ENCODE assay signal across 27 cellular contexts in the genomic region with DNA sequence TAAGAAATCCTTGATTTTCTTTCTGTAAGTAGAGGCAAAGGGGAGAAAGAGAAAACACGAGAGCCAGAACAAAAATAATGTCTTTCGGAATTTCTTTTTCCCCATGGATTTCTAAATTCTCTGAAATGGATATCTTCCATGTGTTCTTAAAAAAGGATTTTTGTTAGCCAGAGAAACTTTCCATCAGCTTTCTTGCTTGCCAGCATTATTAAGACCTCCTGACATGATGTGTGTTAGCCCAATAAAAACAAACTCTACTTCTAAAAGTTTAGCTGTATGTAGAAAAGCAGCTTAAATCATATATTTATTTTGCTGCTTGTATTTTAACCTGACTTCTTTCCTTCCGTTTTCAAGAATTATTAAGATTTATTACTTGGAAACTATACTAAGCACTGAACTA.
"Had no signal": no experiment of that assay in that cellular context is flagged by ENCODE, and none has a peak within 500 bp of the region (broad histone marks: within the 10 kb centered on the region; RNA-seq: fewer than 3 reads in every experiment).

No MANE protein-coding gene starts in this region.

- H3K9me3 ChIP-seq: right lobe of liver, thyroid gland, upper lobe of right lung had no signal

- H3K27ac Mint-ChIP-seq: activated naive CD4-positive, alpha-beta T cell treated with anti-CD3 and anti-CD28 coated beads, Interleukin-2, amount 50 U/mL, for 72 hours; activated T-cell treated with anti-CD3 and anti-CD28 coated beads, Interleukin-2, amount 50 U/mL, for 72 hours; natural killer cell; T-helper 1 cell treated with Interleukin-12 subunit alpha and Interleukin-12 subunit beta and Interleukin-4 antibody, amounts not matched to agents 30 μg/mL and 1 μg/mL, for 36 hours had no signal

- H3K27me3 ChIP-seq: right lobe of liver, thyroid gland, upper lobe of right lung had no signal

- H3K36me3 ChIP-seq: lower lobe of right lung, right lobe of liver, thyroid gland, upper lobe of right lung had no signal

- H3K9me3 Mint-ChIP-seq: T-helper 1 cell treated with Interleukin-12 subunit alpha and Interleukin-12 subunit beta and Interleukin-4 antibody, amounts not matched to agents 30 μg/mL and 1 μg/mL, for 36 hours had no signal

- H3K36me3 Mint-ChIP-seq: activated naive CD4-positive, alpha-beta T cell treated with anti-CD3 and anti-CD28 coated beads, Interleukin-2, amount 50 U/mL, for 72 hours; natural killer cell had no signal

- H3K4me3 Mint-ChIP-seq: activated T-cell treated with anti-CD3 and anti-CD28 coated beads, Interleukin-2, amount 50 U/mL, for 72 hours; natural killer cell; T-helper 1 cell treated with Interleukin-12 subunit alpha and Interleukin-12 subunit beta and Interleukin-4 antibody, amounts not matched to agents 30 μg/mL and 1 μg/mL, for 36 hours had no signal

- H3K4me1 ChIP-seq: lower lobe of right lung, right lobe of liver, thyroid gland, upper lobe of right lung had no signal

- H3K4me1 Mint-ChIP-seq: natural killer cell had no signal

- H3K27ac ChIP-seq: lower lobe of right lung, right lobe of liver, skin epidermis, upper lobe of right lung, VCaP had no signal

- H3K4me3 ChIP-seq: lower lobe of right lung, right lobe of liver, skin epidermis, thyroid gland, upper lobe of right lung had no signal

- DNase-seq: activated CD4-positive, alpha-beta T cell treated with anti-CD3 and anti-CD28 coated beads for 4 hours; activated CD4-positive, alpha-beta T cell treated with anti-CD3 and anti-CD28 coated beads, Interleukin-2, amount 50 U/mL, for 4 hours; activated naive CD4-positive, alpha-beta T cell; activated T-cell treated with anti-CD3 and anti-CD28 coated beads for 4 hours; activated T-cell treated with anti-CD3 and anti-CD28 coated beads, Interleukin-2, amount 50 U/mL, for 72 hours; effector CD8-positive, alpha-beta T cell; foreskin fibroblast; head of caudate nucleus; lower lobe of right lung; mesenchymal stem cell; natural killer cell; right lobe of liver; stimulated activated CD4-positive, alpha-beta T cell treated with anti-CD3 and anti-CD28 coated beads, Interleukin-12 subunit alpha, Interleukin-12 subunit beta, amount 100 ng/mL, for 4 hours; stimulated activated CD4-positive, alpha-beta T cell treated with anti-CD3 and anti-CD28 coated beads, Interleukin-4, amount 100 ng/mL, for 1 hour; stimulated activated naive CD8-positive, alpha-beta T cell treated with anti-CD3 and anti-CD28 coated beads, Interleukin-15, Interleukin-2, amounts not matched to agents 100 U/mL and 50 U/mL, for 24 hours; substantia nigra; SW 1271; T-helper 9 cell; thyroid gland; upper lobe of right lung had no signal

- ATAC-seq: activated naive CD4-positive, alpha-beta T cell treated with anti-CD3 and anti-CD28 coated beads, Interleukin-2, amount 50 U/mL, for 72 hours; activated T-cell treated with anti-CD3 and anti-CD28 coated beads, Interleukin-2, amount 50 U/mL, for 72 hours; lower lobe of right lung; natural killer cell; right lobe of liver; stimulated activated naive CD8-positive, alpha-beta T cell treated with anti-CD3 and anti-CD28 coated beads, Interleukin-15, Interleukin-2, amounts not matched to agents 100 U/mL and 50 U/mL, for 24 hours; upper lobe of right lung had no signal

- FAIRE-seq: bronchial epithelial cell, colon, TTC549 had no signal
